Comparison of ENCODE assay signal across 8 cellular contexts in genomic region chr16:30406911-30407793, GRCh38. TPM values are rescaled to one million over a fixed set of nuclear protein-coding genes. Genes with fewer than 3 reads are reported as not detected.
DNase-seq lines count a peak whose midpoint lies in the region; ATAC-seq, FAIRE-seq and TF ChIP-seq lines count a peak whose summit lies in the region.

Gene ZNF771 (plus strand): TSS chr16:30407606. CDS start chr16:30408054, 448 bp downstream.

- peaks cover 3% of the 10 kb centered on the region for H3K36me3 Mint-ChIP-seq in T-helper 1 cell treated with Interleukin-12 subunit alpha and Interleukin-12 subunit beta and Interleukin-4 antibody, amounts not matched to agents 30 μg/mL and 1 μg/mL, for 36 hours (ENCODE audit: low read depth)

- peak within 1 kb of the TSS; percentile 93 for H3K27ac Mint-ChIP-seq in T-helper 1 cell treated with Interleukin-12 subunit alpha and Interleukin-12 subunit beta and Interleukin-4 antibody, amounts not matched to agents 30 μg/mL and 1 μg/mL, for 36 hours

- peak within 1 kb of the TSS; percentile 98 for H3K4me3 Mint-ChIP-seq in T-helper 1 cell treated with Interleukin-12 subunit alpha and Interleukin-12 subunit beta and Interleukin-4 antibody, amounts not matched to agents 30 μg/mL and 1 μg/mL, for 36 hours

- peak; percentile 81 for ATAC-seq in HG02588 (IDR thresholded peaks at IDR 0.05; ENCODE audit: unreplicated experiment)

- peaks cover under 1% of the 10 kb centered on the region for H3K36me3 ChIP-seq in right atrium auricular region

- peak within 1 kb of the TSS; percentile 61 to 83 for H3K4me3 ChIP-seq in right atrium auricular region

- H3K9me3 Mint-ChIP-seq in T-helper 1 cell treated with Interleukin-12 subunit alpha and Interleukin-12 subunit beta and Interleukin-4 antibody, amounts not matched to agents 30 μg/mL and 1 μg/mL, for 36 hours: no peaks in the 10 kb centered on the region

- no peaks in the 10 kb centered on the region for H3K27me3 Mint-ChIP-seq in T-helper 1 cell treated with Interleukin-12 subunit alpha and Interleukin-12 subunit beta and Interleukin-4 antibody, amounts not matched to agents 30 μg/mL and 1 μg/mL, for 36 hours (ENCODE audit: low read depth)

- H3K27ac ChIP-seq in angular gyrus (ENCODE audit: low read depth, low read length): peak within 1 kb of the TSS; percentile 94
- peak within 1 kb of the TSS; percentile 69 to 85 for H3K27ac ChIP-seq in right atrium auricular region

- no peaks in the 10 kb centered on the region for H3K9me3 ChIP-seq in right atrium auricular region

- H3K27me3 ChIP-seq in right atrium auricular region: no peaks in the 10 kb centered on the region

- H3K4me1 ChIP-seq in right atrium auricular region: peaks cover 0 to 26% of the 10 kb centered on the region in 2 donors

- no peak for FAIRE-seq in urothelium cell line (lab: Jason Lieb, UNC)

- 0 out of 3 replicates have a peak, but pooled peaks have one; percentile 18 for TF ChIP-seq CTCF in GM12872 (IDR thresholded peaks at IDR 0.05; ENCODE audit: insufficient read depth, low read depth, low read length)
- TF ChIP-seq CTCF in right atrium auricular region (IDR thresholded peaks at IDR 0.05): no peak

- peak; percentile 86 for DNase-seq in NCI-H1105 (lab: John Stamatoyannopoulos, UW)
- peak; percentile 89 for DNase-seq in right atrium auricular region (ENCODE audit: low spot score)
- DNase-seq in putamen (ENCODE audit: low spot score): peak; percentile 91
- peak; percentile 89 for DNase-seq in urothelium cell line (ENCODE audit: low spot score)

- peaks cover 26% of the 10 kb centered on the region for H3K4me1 Mint-ChIP-seq in T-helper 1 cell treated with Interleukin-12 subunit alpha and Interleukin-12 subunit beta and Interleukin-4 antibody, amounts not matched to agents 30 μg/mL and 1 μg/mL, for 36 hours (ENCODE audit: low read depth)

RNA-seq across cellular contexts. Expression of gene ZNF771, which starts in this region (rescaled TPM):
- 10 to 100 TPM; 13.0 to 14.3 TPM for total RNA-seq in right atrium auricular region

Comparison
In these comparisons a context has a peak if more than half of its experiments do, and no peak if none do; other contexts are left out.
1. Peak in every context shown above with its lines: DNase-seq, ATAC-seq, H3K4me3 ChIP-seq and H3K27ac ChIP-seq.